In the genomic region with DNA sequence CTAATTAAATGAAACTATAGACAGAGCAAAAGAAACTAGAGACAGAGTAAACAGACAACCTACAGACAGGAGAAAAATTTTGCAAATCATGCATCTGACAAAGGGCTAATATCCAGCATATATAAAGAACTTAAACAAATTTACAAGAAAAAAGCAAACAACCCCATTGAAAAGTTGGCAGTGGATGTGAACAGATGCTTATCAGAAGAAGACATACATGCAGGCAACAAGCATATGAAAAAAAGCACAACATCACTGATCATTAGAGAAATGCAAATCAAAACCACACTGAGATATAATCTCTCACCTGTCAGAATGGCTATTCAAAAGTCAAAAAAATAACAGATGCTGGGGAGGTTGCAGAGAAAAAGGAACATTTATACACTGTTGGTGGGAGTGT, we compare ENCODE assay signal across 27 cellular contexts.
"Had no signal": no experiment of that assay in that cellular context is flagged by ENCODE, and none has a peak within 500 bp of the region (broad histone marks: within the 10 kb centered on the region; RNA-seq: fewer than 3 reads in every experiment).

No MANE protein-coding gene starts in this region.

- H3K36me3 Mint-ChIP-seq: naive B cell had no signal

- H3K27ac ChIP-seq: colonic mucosa, dorsolateral prefrontal cortex, lower lobe of right lung, right lobe of liver, skin epidermis, thyroid gland had no signal

- DNase-seq: activated CD4-positive, alpha-beta T cell treated with anti-CD3 and anti-CD28 coated beads for 1 hour; activated CD4-positive, alpha-beta T cell treated with anti-CD3 and anti-CD28 coated beads, Interleukin-2, amount 50 U/mL, for 4 hours; activated CD8-positive, alpha-beta memory T cell treated with anti-CD3 and anti-CD28 coated beads for 24 hours; activated CD8-positive, alpha-beta memory T cell treated with anti-CD3 and anti-CD28 coated beads, Interleukin-2, amount 50 U/mL, for 4 hours; activated naive CD4-positive, alpha-beta T cell; activated naive CD8-positive, alpha-beta T cell treated with anti-CD3 and anti-CD28 coated beads for 36 hours; activated T-cell treated with anti-CD3 and anti-CD28 coated beads, Interleukin-2, amount 50 U/mL, for 24 hours; colonic mucosa; dorsolateral prefrontal cortex; effector memory CD8-positive, alpha-beta T cell; foreskin melanocyte; immature natural killer cell; lower lobe of right lung; naive B cell; occipital lobe; right lobe of liver; stimulated activated CD4-positive, alpha-beta T cell treated with anti-CD3 and anti-CD28 coated beads, Interleukin-1b, Interleukin-23, amount 100 ng/mL, for 48 hours; substantia nigra; thyroid gland had no signal

- H3K9me3 Mint-ChIP-seq: activated naive CD8-positive, alpha-beta T cell treated with anti-CD3 and anti-CD28 coated beads for 36 hours; activated T-cell treated with anti-CD3 and anti-CD28 coated beads, Interleukin-2, amount 50 U/mL, for 24 hours; activated T-helper 17 cell treated with anti-CD3 and anti-CD28 coated beads, Interleukin-2, amount 50 U/mL, for 72 hours; effector memory CD8-positive, alpha-beta T cell; immature natural killer cell; stimulated activated naive CD8-positive, alpha-beta T cell treated with anti-CD3 and anti-CD28 coated beads, Interleukin-15, Interleukin-2, amounts not matched to agents 100 ng/mL and 50 ng/mL, for 24 hours had no signal

- H3K36me3 ChIP-seq: colonic mucosa, lower lobe of right lung, right lobe of liver, thyroid gland had no signal

- H3K4me1 Mint-ChIP-seq: naive B cell had no signal

- H3K27ac Mint-ChIP-seq: activated naive CD8-positive, alpha-beta T cell treated with anti-CD3 and anti-CD28 coated beads for 36 hours; activated T-cell treated with anti-CD3 and anti-CD28 coated beads, Interleukin-2, amount 50 U/mL, for 24 hours; activated T-helper 17 cell treated with anti-CD3 and anti-CD28 coated beads, Interleukin-2, amount 50 U/mL, for 72 hours; effector memory CD8-positive, alpha-beta T cell; immature natural killer cell; stimulated activated naive CD8-positive, alpha-beta T cell treated with anti-CD3 and anti-CD28 coated beads, Interleukin-15, Interleukin-2, amounts not matched to agents 100 ng/mL and 50 ng/mL, for 24 hours had no signal

- H3K27me3 ChIP-seq: colonic mucosa, right lobe of liver, thyroid gland had no signal

- H3K9me3 ChIP-seq: colonic mucosa, lower lobe of right lung, right lobe of liver, thyroid gland had no signal

- H3K4me1 ChIP-seq: colonic mucosa, lower lobe of right lung, right lobe of liver, thyroid gland had no signal

- H3K4me3 ChIP-seq: colonic mucosa, dorsolateral prefrontal cortex, lower lobe of right lung, right lobe of liver, skin epidermis, thyroid gland had no signal

- H3K4me3 Mint-ChIP-seq: activated naive CD8-positive, alpha-beta T cell treated with anti-CD3 and anti-CD28 coated beads for 36 hours; activated T-cell treated with anti-CD3 and anti-CD28 coated beads, Interleukin-2, amount 50 U/mL, for 24 hours; effector memory CD8-positive, alpha-beta T cell; immature natural killer cell; naive B cell; neural crest cell; stimulated activated naive CD8-positive, alpha-beta T cell treated with anti-CD3 and anti-CD28 coated beads, Interleukin-15, Interleukin-2, amounts not matched to agents 100 ng/mL and 50 ng/mL, for 24 hours had no signal

- FAIRE-seq: bronchial epithelial cell, endothelial cell of umbilical vein had no signal

- ATAC-seq: activated T-helper 17 cell treated with anti-CD3 and anti-CD28 coated beads, Interleukin-2, amount 50 U/mL, for 72 hours; effector memory CD8-positive, alpha-beta T cell; esophagus mucosa; left lobe of liver; lower lobe of right lung; right lobe of liver had no signal

- H3K27me3 Mint-ChIP-seq: activated naive CD8-positive, alpha-beta T cell treated with anti-CD3 and anti-CD28 coated beads for 36 hours; activated T-helper 17 cell treated with anti-CD3 and anti-CD28 coated beads, Interleukin-2, amount 50 U/mL, for 72 hours; effector memory CD8-positive, alpha-beta T cell; naive B cell; stimulated activated naive CD8-positive, alpha-beta T cell treated with anti-CD3 and anti-CD28 coated beads, Interleukin-15, Interleukin-2, amounts not matched to agents 100 ng/mL and 50 ng/mL, for 24 hours had no signal
